Comparison of ENCODE assay signal across 28 cellular contexts in the genomic region with DNA sequence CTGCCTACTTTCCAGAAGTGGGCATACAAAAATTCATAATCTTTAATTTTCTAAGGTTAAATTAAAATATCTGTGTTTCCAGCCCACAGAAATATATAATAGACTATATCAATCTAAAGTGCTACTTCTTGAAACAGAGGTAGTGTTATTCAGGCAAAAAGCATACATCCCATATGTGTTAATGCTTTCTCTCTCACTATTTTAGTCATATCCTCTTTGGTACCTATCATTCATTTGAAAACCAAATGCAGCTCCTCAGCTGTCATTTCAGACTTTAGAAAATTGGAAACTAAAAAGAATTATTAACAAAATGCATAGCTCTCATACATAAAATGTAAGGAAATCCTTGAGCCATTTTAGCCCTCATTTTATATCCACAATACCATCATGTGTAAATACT. TPM values are rescaled to one million over a fixed set of nuclear protein-coding genes. Genes with fewer than 3 reads are reported as not detected.
DNase-seq lines count a peak whose midpoint lies in the region; ATAC-seq and TF ChIP-seq lines count a peak whose summit lies in the region.
"Had no signal": no experiment of that assay in that cellular context is flagged by ENCODE, and none has a peak within 500 bp of the region (broad histone marks: within the 10 kb centered on the region; RNA-seq: fewer than 3 reads in every experiment).

No MANE protein-coding gene starts in this region.

- peak overlapping the region; percentile 20 for H3K4me3 Mint-ChIP-seq in mesothelial cell of epicardium
- no peak overlapping the region for H3K4me3 Mint-ChIP-seq in activated T-helper 1 cell treated with anti-CD3 and anti-CD28 coated beads, Interleukin-12 subunit alpha, Interleukin-12 subunit beta, Interleukin-2, Interleukin-4 antibody, amounts not matched to agents 30 ng/mL and 10 ng/mL and 1 ng/mL, durations not matched to agents 14 hours and 24 hours and 36 hours
- H3K4me3 Mint-ChIP-seq: activated CD4-positive, alpha-beta memory T cell treated with anti-CD3 and anti-CD28 coated beads for 36 hours; activated naive CD4-positive, alpha-beta T cell treated with anti-CD3 and anti-CD28 coated beads for 36 hours; neural progenitor cell; T-helper 2 cell treated with Interferon-gamma antibody and Interleukin-4, amounts not matched to agents 5 μg/mL and 100 μg/mL, for 36 hours; WTC11 had no signal

- intact Hi-C loops in Right ventricle myocardium inferior (cut with DNase I), result no loop called here
- intact Hi-C loops in activated T-helper 1 cell treated with anti-CD3 and anti-CD28 coated beads, Interleukin-12 subunit alpha, Interleukin-12 subunit beta, Interleukin-2, Interleukin-4 antibody, amounts not matched to agents 30 ng/mL and 10 ng/mL and 1 ng/mL, durations not matched to agents 14 hours and 24 hours and 36 hours (cut with micrococcal nuclease), result no loop called here

- ATAC-seq in Right ventricle myocardium inferior (no peak), HG03139 (IDR thresholded peaks at IDR 0.05; ENCODE audit: unreplicated experiment) (peak; percentile 77)
- ATAC-seq: left colon, SK-N-SH treated with all-trans-retinoic acid at 6 μM for 48 hours, WTC11 had no signal

- H3K27me3 Mint-ChIP-seq in mesothelial cell of epicardium (ENCODE audit: low read depth), result no peaks in the 10 kb centered on the region
- H3K27me3 Mint-ChIP-seq in activated T-helper 1 cell treated with anti-CD3 and anti-CD28 coated beads, Interleukin-12 subunit alpha, Interleukin-12 subunit beta, Interleukin-2, Interleukin-4 antibody, amounts not matched to agents 30 ng/mL and 10 ng/mL and 1 ng/mL, durations not matched to agents 14 hours and 24 hours and 36 hours (ENCODE audit: insufficient read depth), result peaks cover 17% of the 10 kb centered on the region

- H3K27ac Mint-ChIP-seq in mesothelial cell of epicardium, result no peak overlapping the region
- H3K27ac Mint-ChIP-seq in activated T-helper 1 cell treated with anti-CD3 and anti-CD28 coated beads, Interleukin-12 subunit alpha, Interleukin-12 subunit beta, Interleukin-2, Interleukin-4 antibody, amounts not matched to agents 30 ng/mL and 10 ng/mL and 1 ng/mL, durations not matched to agents 14 hours and 24 hours and 36 hours, result no peak overlapping the region
- H3K27ac Mint-ChIP-seq: activated CD4-positive, alpha-beta memory T cell treated with anti-CD3 and anti-CD28 coated beads for 36 hours; activated naive CD4-positive, alpha-beta T cell treated with anti-CD3 and anti-CD28 coated beads for 36 hours; neural progenitor cell; T-helper 2 cell treated with Interferon-gamma antibody and Interleukin-4, amounts not matched to agents 5 μg/mL and 100 μg/mL, for 36 hours; WTC11 had no signal

- H3K27me3 ChIP-seq in right atrium auricular region, result no peaks in the 10 kb centered on the region
- H3K27me3 ChIP-seq: BLaER1, neural progenitor cell, stomach had no signal

- peaks cover 26% of the 10 kb centered on the region for H3K9me3 Mint-ChIP-seq in mesothelial cell of epicardium
- no peaks in the 10 kb centered on the region for H3K9me3 Mint-ChIP-seq in activated T-helper 1 cell treated with anti-CD3 and anti-CD28 coated beads, Interleukin-12 subunit alpha, Interleukin-12 subunit beta, Interleukin-2, Interleukin-4 antibody, amounts not matched to agents 30 ng/mL and 10 ng/mL and 1 ng/mL, durations not matched to agents 14 hours and 24 hours and 36 hours
- H3K9me3 Mint-ChIP-seq: activated CD4-positive, alpha-beta memory T cell treated with anti-CD3 and anti-CD28 coated beads for 36 hours; T-helper 2 cell treated with Interferon-gamma antibody and Interleukin-4, amounts not matched to agents 5 μg/mL and 100 μg/mL, for 36 hours had no signal

- no peak for TF ChIP-seq CTCF in right atrium auricular region (IDR thresholded peaks at IDR 0.05)
- no peak for TF ChIP-seq CTCF in mesothelial cell of epicardium (IDR thresholded peaks at IDR 0.05; ENCODE audit: unreplicated experiment)

- DNase-seq in right atrium auricular region (ENCODE audit: low spot score) (no peak), Right ventricle myocardium inferior (ENCODE audit: missing footprints) (no peak), mesothelial cell of epicardium (ENCODE audit: low spot score in 2 of 2, unreplicated experiment in 2 of 2) (no peak), NCI-H2029 (lab: John Stamatoyannopoulos, UW) (no peak), kidney glomerular epithelial cell (lab: John Stamatoyannopoulos, UW) (no peak), NCI-H69 (lab: John Stamatoyannopoulos, UW) (no peak)
- no peak for DNase-seq in activated T-helper 1 cell treated with anti-CD3 and anti-CD28 coated beads, Interleukin-12 subunit alpha, Interleukin-12 subunit beta, Interleukin-2, Interleukin-4 antibody, amounts not matched to agents 30 ng/mL and 10 ng/mL and 1 ng/mL, durations not matched to agents 14 hours and 24 hours and 36 hours (ENCODE audit: low spot score)
- DNase-seq: activated CD4-positive, alpha-beta memory T cell treated with anti-CD3 and anti-CD28 coated beads for 36 hours; activated naive CD4-positive, alpha-beta T cell treated with anti-CD3 and anti-CD28 coated beads for 36 hours; amygdala; effector CD4-positive, alpha-beta T cell; erythroblast; left colon; NCI-H1105; NCI-H2081 treated with DMSO at 0.1 percent for 48 hours; RPMI8226; stimulated activated CD4-positive, alpha-beta T cell treated with anti-CD3 and anti-CD28 coated beads, Interleukin-4, amount 100 ng/mL, for 24 hours; stomach had no signal

- H3K4me1 ChIP-seq in right atrium auricular region, result no peaks in the 10 kb centered on the region
- H3K4me1 ChIP-seq: neural progenitor cell, stomach had no signal

- peaks cover 13% of the 10 kb centered on the region for H3K4me1 Mint-ChIP-seq in mesothelial cell of epicardium
- H3K4me1 Mint-ChIP-seq in activated T-helper 1 cell treated with anti-CD3 and anti-CD28 coated beads, Interleukin-12 subunit alpha, Interleukin-12 subunit beta, Interleukin-2, Interleukin-4 antibody, amounts not matched to agents 30 ng/mL and 10 ng/mL and 1 ng/mL, durations not matched to agents 14 hours and 24 hours and 36 hours (ENCODE audit: low read depth), result no peaks in the 10 kb centered on the region
- H3K4me1 Mint-ChIP-seq: neural progenitor cell had no signal

- no peaks in the 10 kb centered on the region for H3K36me3 ChIP-seq in right atrium auricular region
- H3K36me3 ChIP-seq: BLaER1, neural progenitor cell, stomach had no signal

- no peaks in the 10 kb centered on the region for H3K9me3 ChIP-seq in right atrium auricular region
- H3K9me3 ChIP-seq: BLaER1, stomach had no signal

- H3K36me3 Mint-ChIP-seq in mesothelial cell of epicardium, result peaks cover 10% of the 10 kb centered on the region
- H3K36me3 Mint-ChIP-seq in activated T-helper 1 cell treated with anti-CD3 and anti-CD28 coated beads, Interleukin-12 subunit alpha, Interleukin-12 subunit beta, Interleukin-2, Interleukin-4 antibody, amounts not matched to agents 30 ng/mL and 10 ng/mL and 1 ng/mL, durations not matched to agents 14 hours and 24 hours and 36 hours (ENCODE audit: low read depth), result no peaks in the 10 kb centered on the region
- H3K36me3 Mint-ChIP-seq: activated CD4-positive, alpha-beta memory T cell treated with anti-CD3 and anti-CD28 coated beads for 36 hours; neural progenitor cell had no signal

- H3K4me3 ChIP-seq in right atrium auricular region, result peak overlapping the region; percentile 11 to 17
- H3K4me3 ChIP-seq: BLaER1, neural progenitor cell had no signal

- peak overlapping the region in 1 of 2 donors; percentile 14 for H3K27ac ChIP-seq in right atrium auricular region
- H3K27ac ChIP-seq: BLaER1, neural progenitor cell, stomach had no signal

RNA-seq across cellular contexts. Expression of a gene that starts 0.9 kb away (rescaled TPM):
- total RNA-seq in right atrium auricular region (10 to 100 TPM in 1 of 2 donors, under 1 TPM in 1; 0.35 to 13.8 TPM), Right ventricle myocardium inferior (6.8 TPM), mesothelial cell of epicardium (4.5 to 5.5 TPM (median 5.3 TPM) in 3 replicates)
- not detected in 2 replicates for total RNA-seq in activated T-helper 1 cell treated with anti-CD3 and anti-CD28 coated beads, Interleukin-12 subunit alpha, Interleukin-12 subunit beta, Interleukin-2, Interleukin-4 antibody, amounts not matched to agents 30 ng/mL and 10 ng/mL and 1 ng/mL, durations not matched to agents 14 hours and 24 hours and 36 hours
- total RNA-seq: activated CD4-positive, alpha-beta memory T cell treated with anti-CD3 and anti-CD28 coated beads for 36 hours; activated naive CD4-positive, alpha-beta T cell treated with anti-CD3 and anti-CD28 coated beads for 36 hours; Daoy; H1; mononuclear cell; NCI-H460; WTC11 had no signal

RNA-seq across cellular contexts. Expression of a gene that starts 42.2 kb away (rescaled TPM):
- 10 to 100 TPM; 16.5 to 27.5 TPM for total RNA-seq in right atrium auricular region
- total RNA-seq in Right ventricle myocardium inferior, result 22.1 TPM
- total RNA-seq in mesothelial cell of epicardium, result 39.4 to 40.2 TPM (median 39.5 TPM) in 3 replicates
- 22.0 and 22.7 TPM in 2 replicates for total RNA-seq in activated T-helper 1 cell treated with anti-CD3 and anti-CD28 coated beads, Interleukin-12 subunit alpha, Interleukin-12 subunit beta, Interleukin-2, Interleukin-4 antibody, amounts not matched to agents 30 ng/mL and 10 ng/mL and 1 ng/mL, durations not matched to agents 14 hours and 24 hours and 36 hours
